In the genomic region with DNA sequence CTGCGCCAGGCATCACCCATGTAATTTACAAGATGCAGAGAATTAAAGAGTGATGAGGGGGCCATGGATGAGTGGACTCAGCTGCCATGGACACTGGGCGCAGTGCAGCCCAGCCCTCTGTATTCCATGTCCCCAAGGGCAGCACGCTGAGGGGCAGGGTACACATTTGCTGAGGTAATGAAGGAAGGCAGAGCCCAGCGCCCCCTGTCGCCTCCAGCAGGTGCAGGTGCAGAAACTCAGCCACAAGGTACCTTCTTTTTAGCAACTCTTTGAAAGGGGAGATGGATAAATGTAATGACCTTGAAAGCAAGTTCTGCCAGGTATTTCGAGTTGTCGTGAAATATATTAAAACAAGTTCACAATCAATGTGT, we compare ENCODE assay signal across 12 cellular contexts. TPM values are rescaled to one million over a fixed set of nuclear protein-coding genes. Genes with fewer than 3 reads are reported as not detected.
DNase-seq lines count a peak whose midpoint lies in the region; ATAC-seq, FAIRE-seq and TF ChIP-seq lines count a peak whose summit lies in the region.
"Had no signal": no experiment of that assay in that cellular context is flagged by ENCODE, and none has a peak within 500 bp of the region (broad histone marks: within the 10 kb centered on the region; RNA-seq: fewer than 3 reads in every experiment).

No MANE protein-coding gene starts in this region.

- POLR2A ChIA-PET in H1 (lab: Charles Lee; ENCODE audit: partially characterized antibody): no interaction called here

- TF ChIP-seq POLR2A in H1 (IDR thresholded peaks at IDR 0.05; ENCODE audit: control extremely low read depth in 1 of 2, low read depth in 2 of 2, low read length in 2 of 2) (no peak), prostate gland (IDR thresholded peaks at IDR 0.05) (no peak)

- FAIRE-seq in H1 (lab: Jason Lieb, UNC) (no peak), small intestine (lab: Jason Lieb, UNC) (no peak)

- H4K20me1 ChIP-seq in H1 (replicated peaks in 1 of 2; ENCODE audit: control insufficient read depth in 1 of 2, insufficient read depth in 2 of 2, low read length in 2 of 2): no peaks in the 10 kb centered on the region

- H3K14ac ChIP-seq in H1 (ENCODE audit: insufficient read length): no peak overlapping the region

- no peak overlapping the region for H3K23ac ChIP-seq in H1 (ENCODE audit: insufficient read length)

- H3K4me1 ChIP-seq in cardiac muscle cell (ENCODE audit: low read depth): peaks cover 20% of the 10 kb centered on the region
- H3K4me1 ChIP-seq in right cardiac atrium (ENCODE audit: control insufficient read depth, insufficient read depth, low read length): no peaks in the 10 kb centered on the region
- H3K4me1 ChIP-seq in H1 (replicated peaks in 1 of 4; ENCODE audit: control insufficient read depth in 3 of 4, insufficient read depth in 4 of 4, low read length in 3 of 4): peaks cover 0 to 7% (median 0%) of the 10 kb centered on the region in 4 experiments; a peak in 1 of 7 replicates
- H3K4me1 ChIP-seq in prostate gland (replicated peaks): no peaks in the 10 kb centered on the region
- no peaks in the 10 kb centered on the region for H3K4me1 ChIP-seq in small intestine (ENCODE audit: control insufficient read depth in 2 of 2, insufficient read depth in 1 of 2, low read depth in 1 of 2, low read length in 1 of 2)

- H3K4ac ChIP-seq in H1 (replicated peaks; ENCODE audit: insufficient read length, low read depth, low read length): no peak overlapping the region

- no peak overlapping the region for H3K18ac ChIP-seq in H1 (ENCODE audit: extremely low read depth, low read length)

- H3K27me3 ChIP-seq in cardiac muscle cell (no peaks in the 10 kb centered on the region), right cardiac atrium (ENCODE audit: control insufficient read depth, insufficient read depth) (no peaks in the 10 kb centered on the region), H1 (replicated peaks in 1 of 4; ENCODE audit: control insufficient read depth in 3 of 4, extremely low read depth in 1 of 4, insufficient read depth in 3 of 4, low read length in 3 of 4) (no peaks in the 10 kb centered on the region), prostate gland (replicated peaks; ENCODE audit: insufficient read depth) (no peaks in the 10 kb centered on the region), small intestine (ENCODE audit: control insufficient read depth in 2 of 2, insufficient read depth in 2 of 2, low read length in 2 of 2) (no peaks in the 10 kb centered on the region)

- H2AK5ac ChIP-seq in H1 (ENCODE audit: low read depth, low read length): no peak overlapping the region

- H4K5ac ChIP-seq in H1 (ENCODE audit: insufficient read length, low read depth, low read length): no peak overlapping the region

- H2BK5ac ChIP-seq in H1 (ENCODE audit: low read depth, low read length): no peak overlapping the region

- no peak overlapping the region for H2BK15ac ChIP-seq in H1 (ENCODE audit: low read length)

- no peaks in the 10 kb centered on the region for H3K79me2 ChIP-seq in H1 (ENCODE audit: control insufficient read depth in 1 of 2, insufficient read depth in 2 of 2, low read length in 2 of 2)

- H4K91ac ChIP-seq in H1 (replicated peaks; ENCODE audit: insufficient read length, low read length): no peak overlapping the region

- WGBS in right cardiac atrium: 77% methylated on average over 7 of the region's 7 CpGs
- WGBS in H1 (ENCODE audit: extremely low coverage in 1 of 2, insufficient coverage in 1 of 2, insufficient read length in 1 of 2, insufficient replicate concordance in 2 of 2, low coverage in 1 of 2, low lambda C conversion rate in 2 of 2, missing lambda C conversion rate in 1 of 2), 2 experiments: 38% methylated on average over 7 of the region's 7 CpGs; no CpG with 5 or more reads in 1 of the 2 experiments
- WGBS in prostate gland: 72% methylated on average over 7 of the region's 7 CpGs
- WGBS in small intestine, 3 donors: 58 to 71% (median 66%) methylated on average over 7 of the region's 7 CpGs

- no peak overlapping the region for H3K56ac ChIP-seq in H1 (replicated peaks; ENCODE audit: insufficient read length, low read depth, low read length)

- no peak for ATAC-seq in right cardiac atrium
- ATAC-seq in left colon: no peak
- no peak for ATAC-seq in GM21576 (IDR thresholded peaks at IDR 0.05; ENCODE audit: unreplicated experiment)

- H2BK12ac ChIP-seq in H1 (ENCODE audit: low read depth, low read length): no peak overlapping the region

- H3K9me3 ChIP-seq in cardiac muscle cell (ENCODE audit: low read depth) (no peaks in the 10 kb centered on the region), right cardiac atrium (ENCODE audit: control insufficient read depth, low read length) (no peaks in the 10 kb centered on the region), H1 (ENCODE audit: insufficient read depth in 2 of 2, low read depth in 1 of 2, low read length in 1 of 2) (no peaks in the 10 kb centered on the region), prostate gland (no peaks in the 10 kb centered on the region), small intestine (ENCODE audit: control insufficient read depth, low read depth) (no peaks in the 10 kb centered on the region)

- intact Hi-C loops in right cardiac atrium (cut with DNase I) (no loop called here), prostate gland (cut with DNase I) (no loop called here), left colon (cut with DNase I, micrococcal nuclease) (no loop called here)

- peak; percentile 38 for TF ChIP-seq CTCF in cardiac muscle cell (IDR thresholded peaks at IDR 0.05; ENCODE audit: low read depth, low read length)
- peak; percentile 68 to 90 (median 88) for TF ChIP-seq CTCF in H1 (IDR thresholded peaks at IDR 0.05; ENCODE audit: control extremely low read depth in 1 of 3, insufficient read depth in 1 of 3, low read depth in 1 of 3, low read length in 3 of 3)
- TF ChIP-seq CTCF in prostate gland (IDR thresholded peaks at IDR 0.05): no peak

- H2BK20ac ChIP-seq in H1 (ENCODE audit: low read length): no peak overlapping the region

- H3K27ac ChIP-seq in cardiac muscle cell: no peak overlapping the region
- H3K27ac ChIP-seq in right cardiac atrium (ENCODE audit: low read length): no peak overlapping the region
- H3K27ac ChIP-seq in H1 (ENCODE audit: low read depth, low read length): no peak overlapping the region
- no peak overlapping the region for H3K27ac ChIP-seq in prostate gland
- H3K27ac ChIP-seq in small intestine (ENCODE audit: low read depth in 1 of 2, low read length in 1 of 2): no peak overlapping the region
- H3K27ac ChIP-seq: skin epidermis had no signal

- H4K8ac ChIP-seq in H1 (ENCODE audit: extremely low read depth, insufficient read depth, low read length): no peak overlapping the region

- no peak overlapping the region for H2AFZ ChIP-seq in H1 (ENCODE audit: low read length)

- no peaks in the 10 kb centered on the region for H3K79me1 ChIP-seq in H1 (ENCODE audit: low read depth, low read length)

- no peak overlapping the region for H3K4me2 ChIP-seq in H1 (ENCODE audit: insufficient read depth in 1 of 2, low read depth in 2 of 2, low read length in 2 of 2)

- H3K36me3 ChIP-seq in cardiac muscle cell (no peaks in the 10 kb centered on the region), H1 (ENCODE audit: control insufficient read depth in 2 of 4, insufficient read depth in 4 of 4, low read length in 3 of 4) (no peaks in the 10 kb centered on the region), prostate gland (no peaks in the 10 kb centered on the region), small intestine (ENCODE audit: control insufficient read depth in 2 of 2, insufficient read depth in 2 of 2, low read length in 2 of 2) (no peaks in the 10 kb centered on the region)

- TF ChIP-seq EP300 in H1 (IDR thresholded peaks at IDR 0.05; ENCODE audit: borderline replicate concordance in 1 of 2, low read depth in 2 of 2, low read length in 2 of 2): no peak

- no peak overlapping the region for H3K9ac ChIP-seq in H1 (replicated peaks in 1 of 4; ENCODE audit: extremely low read depth in 1 of 4, low read depth in 3 of 4, low read length in 3 of 4)

- CTCF ChIA-PET in H1 (lab: Charles Lee; ENCODE audit: partially characterized antibody): interaction anchor here (0.7 to 4.8 kb wide), 24 partner anchors 10 to 387 kb away, joined by 3 to 43 read pairs (median 4); partner anchors contain the start of gene THBD

- peak; percentile 52 to 63 for TF ChIP-seq RAD21 in H1 (IDR thresholded peaks at IDR 0.05 in 1 of 2, conservative IDR thresholded peaks at IDR 0.05 in 1 of 2; ENCODE audit: low read depth in 2 of 2, low read length in 2 of 2)

- peak in 1 of 2 donors; percentile 32 for DNase-seq in cardiac muscle cell (ENCODE audit: low read depth in 1 of 2, low spot score in 1 of 2)
- no peak for DNase-seq in right cardiac atrium
- peak; percentile 84 to 85 for DNase-seq in NCI-H2081 (lab: John Stamatoyannopoulos, UW)
- DNase-seq in H1 (ENCODE audit: low read depth in 1 of 2, low spot score in 2 of 2): peak; percentile 19 to 70
- no peak for DNase-seq in prostate gland (ENCODE audit: low spot score)
- DNase-seq in small intestine: no peak
- DNase-seq in left colon: no peak
- DNase-seq: activated naive CD8-positive, alpha-beta T cell treated with anti-CD3 and anti-CD28 coated beads, Interleukin-2, amount 10 ng/mL, durations not matched to agents 7 days and 5 days; NCI-H345; T-helper 1 cell had no signal

- H3K4me3 ChIP-seq in cardiac muscle cell: no peak overlapping the region
- no peak overlapping the region for H3K4me3 ChIP-seq in right cardiac atrium (ENCODE audit: low read length)
- no peak overlapping the region for H3K4me3 ChIP-seq in H1 (ENCODE audit: extremely low read depth in 1 of 4, insufficient read depth in 2 of 4, low read depth in 3 of 4, low read length in 4 of 4)
- H3K4me3 ChIP-seq in prostate gland: no peak overlapping the region
- H3K4me3 ChIP-seq in small intestine (ENCODE audit: low read depth in 1 of 2, low read length in 2 of 2): no peak overlapping the region
- H3K4me3 ChIP-seq: skin epidermis had no signal

- no peak overlapping the region for H2BK120ac ChIP-seq in H1 (replicated peaks; ENCODE audit: low read depth, low read length)

- H3K23me2 ChIP-seq in H1 (ENCODE audit: low read depth, low read length): no peaks in the 10 kb centered on the region

RNA-seq across cellular contexts. Expression of gene CD93, which starts 7.1 kb away (rescaled TPM):
- total RNA-seq in cardiac muscle cell (0.11 and 0.63 TPM in 2 replicates), right cardiac atrium (10 to 100 TPM; 25.6 to 51.6 (median 41.7) TPM), prostate gland (10 to 100 TPM; 13.9 to 31.1 TPM), left colon (10 to 100 TPM in 1 of 2 donors, 1 to 10 TPM in 1; 9.0 to 14.2 TPM)
- polyA plus RNA-seq in cardiac muscle cell (0.04 and 0.15 TPM in 2 replicates), right cardiac atrium (14.1 TPM), H1 (2011; rRNA removed) (under 0.01 and 0.02 TPM in 2 replicates), small intestine (10 to 100 TPM in 1 of 3 donors, 1 to 10 TPM in 1, under 1 TPM in 1; 0.67 to 36.7 (median 1.6) TPM)
- 0.07 TPM in 1 of 2 replicates, not detected in the other for total RNA-seq in H1 (2021; fragmentation: NEBNext Ultra II Directional; extraction: Animal tissue kit (Norgen Biotek cat#: 25700))
- 0.01 TPM for polyA plus RNA-seq in H1 (2011; cell fraction: cytosol; rRNA removed)
- 0.03 TPM for polyA plus RNA-seq in H1 (2011; cell fraction: nucleus; rRNA removed)
- polyA plus RNA-seq in H1 (2012, experiment 1 of 2): 0.03 to 0.04 TPM (median 0.03 TPM) in 3 of 4 replicates, not detected in the other
- not detected for polyA plus RNA-seq in H1 (2012, experiment 2 of 2)
- 0.08 TPM for polyA plus RNA-seq in H1 (2013, experiment 1 of 2)
- 0.07 TPM for polyA plus RNA-seq in H1 (2013, experiment 2 of 2)
- 0.02 and 0.03 TPM in 2 replicates for polyA minus RNA-seq in H1 (2011; rRNA and poly(A)+ RNA removed)
- polyA minus RNA-seq in H1 (2011; cell fraction: cytosol; rRNA and poly(A)+ RNA removed): not detected
- not detected for polyA minus RNA-seq in H1 (2011; cell fraction: nucleus; rRNA and poly(A)+ RNA removed)

RNA-seq across cellular contexts. Expression of gene THBD, which starts 29.5 kb away (rescaled TPM):
- total RNA-seq in cardiac muscle cell (0.54 and 1.1 TPM in 2 replicates), right cardiac atrium (10 to 100 TPM; 15.4 to 48.1 (median 18.5) TPM), prostate gland (10 to 100 TPM in 1 of 2 donors, 1 to 10 TPM in 1; 6.6 to 88.4 TPM), left colon (1 to 10 TPM; 4.5 to 7.0 TPM)
- polyA plus RNA-seq in cardiac muscle cell (0.04 and 2.5 TPM in 2 replicates), right cardiac atrium (17.5 TPM), H1 (2011; rRNA removed) (0.21 and 0.46 TPM in 2 replicates), small intestine (10 to 100 TPM in 1 of 3 donors, 1 to 10 TPM in 2; 1.8 to 29.6 (median 2.2) TPM)
- total RNA-seq in H1 (2021; fragmentation: NEBNext Ultra II Directional; extraction: Animal tissue kit (Norgen Biotek cat#: 25700)): 0.43 and 0.75 TPM in 2 replicates
- polyA plus RNA-seq in H1 (2011; cell fraction: cytosol; rRNA removed): 0.28 TPM
- 0.68 TPM for polyA plus RNA-seq in H1 (2011; cell fraction: nucleus; rRNA removed)
- polyA plus RNA-seq in H1 (2012, experiment 1 of 2): 0.16 to 0.40 TPM (median 0.22 TPM) in 4 replicates
- polyA plus RNA-seq in H1 (2012, experiment 2 of 2): 0.31 TPM
- 0.36 TPM for polyA plus RNA-seq in H1 (2013, experiment 1 of 2)
- 0.33 TPM for polyA plus RNA-seq in H1 (2013, experiment 2 of 2)
- 0.12 and 0.19 TPM in 2 replicates for polyA minus RNA-seq in H1 (2011; rRNA and poly(A)+ RNA removed)
- not detected for polyA minus RNA-seq in H1 (2011; cell fraction: cytosol; rRNA and poly(A)+ RNA removed)
- 0.40 TPM for polyA minus RNA-seq in H1 (2011; cell fraction: nucleus; rRNA and poly(A)+ RNA removed)

RNA-seq across cellular contexts. Expression of gene SSTR4, which starts 43.9 kb away (rescaled TPM):
- total RNA-seq in cardiac muscle cell: not detected in 2 replicates
- not detected in 2 replicates for polyA plus RNA-seq in cardiac muscle cell
- total RNA-seq in right cardiac atrium: not detected
- not detected for polyA plus RNA-seq in right cardiac atrium
- not detected in 2 replicates for total RNA-seq in H1 (2021; fragmentation: NEBNext Ultra II Directional; extraction: Animal tissue kit (Norgen Biotek cat#: 25700))
- polyA plus RNA-seq in H1 (2011; rRNA removed): 0.05 and 0.14 TPM in 2 replicates
- polyA plus RNA-seq in H1 (2011; cell fraction: cytosol; rRNA removed): 0.08 TPM
- polyA plus RNA-seq in H1 (2011; cell fraction: nucleus; rRNA removed): 0.10 TPM
- polyA plus RNA-seq in H1 (2012, experiment 1 of 2): not detected in 4 replicates
- not detected for polyA plus RNA-seq in H1 (2012, experiment 2 of 2)
- not detected for polyA plus RNA-seq in H1 (2013, experiment 1 of 2)
- polyA plus RNA-seq in H1 (2013, experiment 2 of 2): 0.04 TPM
- not detected in 2 replicates for polyA minus RNA-seq in H1 (2011; rRNA and poly(A)+ RNA removed)
- polyA minus RNA-seq in H1 (2011; cell fraction: cytosol; rRNA and poly(A)+ RNA removed): not detected
- not detected for polyA minus RNA-seq in H1 (2011; cell fraction: nucleus; rRNA and poly(A)+ RNA removed)
- not detected for total RNA-seq in prostate gland
- polyA plus RNA-seq in small intestine: under 1 TPM in 1 of 3 donors, not detected in 2; 0.16 TPM
- total RNA-seq in left colon: not detected
- total RNA-seq: activated naive CD8-positive, alpha-beta T cell treated with anti-CD3 and anti-CD28 coated beads, Interleukin-2, amount 10 ng/mL, durations not matched to agents 7 days and 5 days had no signal

Comparison
In these comparisons a context has a peak if more than half of its experiments do, and no peak if none do; other contexts are left out.
1. DNase-seq: peak in NCI-H2081 (2 of 2) and H1 (2 of 2); none in right cardiac atrium (0 of 3), prostate gland (single experiment), small intestine (single experiment) and left colon (0 of 2).
2. CTCF ChIP-seq: peak in cardiac muscle cell (single experiment) and H1 (3 of 3); none in prostate gland (0 of 4).